Comparison of ENCODE assay signal across 13 cellular contexts in genomic region chr1:227736814-227737432, GRCh38. TPM values are rescaled to one million over a fixed set of nuclear protein-coding genes. Genes with fewer than 3 reads are reported as not detected.
DNase-seq lines count a peak whose midpoint lies in the region; ATAC-seq, FAIRE-seq and TF ChIP-seq lines count a peak whose summit lies in the region.
"Had no signal": no experiment of that assay in that cellular context is flagged by ENCODE, and none has a peak within 500 bp of the region (broad histone marks: within the 10 kb centered on the region; RNA-seq: fewer than 3 reads in every experiment).

No MANE protein-coding gene starts in this region.

- POLR2A ChIA-PET in K562 (lab: Yijun Ruan, JAX) = interaction anchor here (0.7 to 0.9 kb wide), 2 partner anchors 13 to 720 kb away, joined by 3 read pairs; a partner anchor contains a TSS

- H3K4me1 ChIP-seq in K562 (replicated peaks in 1 of 2; ENCODE audit: control insufficient read depth in 2 of 2, insufficient read depth in 2 of 2, low read length in 2 of 2) (peaks cover 4 to 40% of the 10 kb centered on the region in 2 experiments; a peak in 3 of 5 replicates), neural progenitor cell (peaks cover 7% of the 10 kb centered on the region)

- peaks cover 52% of the 10 kb centered on the region for H3K36me3 Mint-ChIP-seq in activated T-cell treated with anti-CD3 and anti-CD28 coated beads, Interleukin-2, amount 50 U/mL, for 24 hours (ENCODE audit: low read depth)
- H3K36me3 Mint-ChIP-seq in IgD-negative memory B cell = peaks cover 5% of the 10 kb centered on the region
- peaks cover 4% of the 10 kb centered on the region for H3K36me3 Mint-ChIP-seq in neural progenitor cell

- CTCF ChIA-PET in K562 (lab: Yijun Ruan, JAX; ENCODE audit: low intra/inter-chr PET ratio) = no interaction called here

- H3K9me3 Mint-ChIP-seq in activated T-cell treated with anti-CD3 and anti-CD28 coated beads, Interleukin-2, amount 50 U/mL, for 24 hours = no peaks in the 10 kb centered on the region
- H3K9me3 Mint-ChIP-seq in IgD-negative memory B cell = no peaks in the 10 kb centered on the region
- no peaks in the 10 kb centered on the region for H3K9me3 Mint-ChIP-seq in neural progenitor cell
- H3K9me3 Mint-ChIP-seq: dendritic cell treated with granulocyte-macrophage colony-stimulating factor and Interleukin-4, amounts not matched to agents 40 ng/mL and 50 ng/mL, for 4 days had no signal

- BruUV-seq in K562 (replicated peaks; lab: Mats Ljungman, UMichigan) = TSS peak; percentile 45

- H3K36me3 ChIP-seq in K562 (ENCODE audit: control insufficient read depth, insufficient read depth, low read length) (peaks cover 21% of the 10 kb centered on the region; the same call in 2 of the 3 replicates), neural progenitor cell (no peaks in the 10 kb centered on the region)

- no peak for TF ChIP-seq EP300 in K562 (IDR thresholded peaks at IDR 0.05; ENCODE audit: low read length)

- H3K9me1 ChIP-seq in K562 (ENCODE audit: control insufficient read depth, insufficient read depth, low read length) = peaks cover 3% of the 10 kb centered on the region

- no peak overlapping the region for H2AFZ ChIP-seq in K562 (ENCODE audit: low read depth, low read length)
- H2AFZ ChIP-seq in neural progenitor cell (replicated peaks) = no peak overlapping the region

- TF ChIP-seq CTCF in K562 (IDR thresholded peaks at IDR 0.05 in 2 of 3, conservative IDR thresholded peaks at IDR 0.05 in 1 of 3; ENCODE audit: insufficient read depth in 2 of 3, low read depth in 1 of 3, low read length in 3 of 3) (no peak), neural progenitor cell (IDR thresholded peaks at IDR 0.05) (no peak)

- peaks cover 59% of the 10 kb centered on the region for H3K4me1 Mint-ChIP-seq in activated T-cell treated with anti-CD3 and anti-CD28 coated beads, Interleukin-2, amount 50 U/mL, for 24 hours (ENCODE audit: low read depth)
- H3K4me1 Mint-ChIP-seq in IgD-negative memory B cell (peaks cover 25 to 31% (median 29%) of the 10 kb centered on the region in 3 donors), neural progenitor cell (peaks cover 21% of the 10 kb centered on the region)

- H3F3A ChIP-seq in neural progenitor cell (ENCODE audit: low read depth) = no peaks in the 10 kb centered on the region

- H3K4me2 ChIP-seq in K562 (ENCODE audit: insufficient read depth, low read length) (no peak overlapping the region), neural progenitor cell (peak overlapping the region; percentile 99)

- H3K9me3 ChIP-seq in K562 (replicated peaks; ENCODE audit: control insufficient read depth, insufficient read depth, low read depth, low read length) = no peaks in the 10 kb centered on the region
- H3K9me3 ChIP-seq in neural progenitor cell (ENCODE audit: low read depth) = no peaks in the 10 kb centered on the region

- peak overlapping the region; percentile 23 for H3K27ac Mint-ChIP-seq in activated T-cell treated with anti-CD3 and anti-CD28 coated beads, Interleukin-2, amount 50 U/mL, for 24 hours
- H3K27ac Mint-ChIP-seq in IgD-negative memory B cell (peak overlapping the region; percentile 58 to 86 (median 63)), neural progenitor cell (no peak overlapping the region)

- no peak for TF ChIP-seq RAD21 in K562 (CRISPR knock-in tag; conservative IDR thresholded peaks at IDR 0.05 in 1 of 2, IDR thresholded peaks at IDR 0.05 in 1 of 2)

- H3K79me2 ChIP-seq in K562 (ENCODE audit: control insufficient read depth, insufficient read depth, low read length) (peaks cover 80% of the 10 kb centered on the region), neural progenitor cell (ENCODE audit: low read depth) (peaks cover 82% of the 10 kb centered on the region)

- peaks cover 18% of the 10 kb centered on the region for H4K20me1 ChIP-seq in K562 (replicated peaks; ENCODE audit: control insufficient read depth, insufficient read depth, low read length)
- H4K20me1 ChIP-seq in neural progenitor cell (ENCODE audit: low read depth) = peaks cover 49% of the 10 kb centered on the region

- in situ Hi-C loops in K562 (cut with MboI) = no loop called here

- no peak for DNase-seq in activated T-cell treated with anti-CD3 and anti-CD28 coated beads, Interleukin-2, amount 50 U/mL, for 24 hours
- DNase-seq in activated T-cell treated with anti-CD3 and anti-CD28 coated beads for 4 hours (no peak), K562 (ENCODE audit: extremely low read depth in 1 of 4, low spot score in 3 of 4) (no peak), neural progenitor cell (ENCODE audit: low spot score) (no peak)
- DNase-seq: NCI-H524; stimulated activated CD4-positive, alpha-beta T cell treated with anti-CD3 and anti-CD28 coated beads, Interleukin-4, amount 100 ng/mL, for 1 hour; stimulated activated naive CD4-positive, alpha-beta T cell had no signal

- intact Hi-C loops in K562 (cut with micrococcal nuclease) = no loop called here

- peak overlapping the region; percentile 52 for H3K4me3 Mint-ChIP-seq in activated T-cell treated with anti-CD3 and anti-CD28 coated beads, Interleukin-2, amount 50 U/mL, for 24 hours
- H3K4me3 Mint-ChIP-seq in IgD-negative memory B cell = peak overlapping the region; percentile 41 to 92 (median 76)
- peak overlapping the region; percentile 76 for H3K4me3 Mint-ChIP-seq in neural progenitor cell

- no peak for FAIRE-seq in K562 (lab: Jason Lieb, UNC)

- peak overlapping the region in 1 of 2 experiments; percentile 31; a peak in 1 of 4 replicates for H3K9ac ChIP-seq in K562 (ENCODE audit: insufficient read depth in 1 of 2, low read depth in 2 of 2, low read length in 2 of 2)
- no peak overlapping the region for H3K9ac ChIP-seq in neural progenitor cell

- no peaks in the 10 kb centered on the region for H3K27me3 ChIP-seq in K562 (ENCODE audit: control insufficient read depth in 2 of 2, insufficient read depth in 2 of 2, low read length in 2 of 2)
- H3K27me3 ChIP-seq in neural progenitor cell = no peaks in the 10 kb centered on the region

- 87% methylated on average over 11 of the region's 11 CpGs for WGBS in K562 (ENCODE audit: insufficient coverage, low coverage, missing lambda C conversion rate)

- ATAC-seq in K562 (no peak), GM18498 (IDR thresholded peaks at IDR 0.05; ENCODE audit: unreplicated experiment) (no peak), HG02588 (IDR thresholded peaks at IDR 0.05; ENCODE audit: unreplicated experiment) (no peak), HG03095 (IDR thresholded peaks at IDR 0.05; ENCODE audit: unreplicated experiment) (no peak)
- ATAC-seq: activated CD4-positive, CD25-positive, alpha-beta regulatory T cell treated with anti-CD3 and anti-CD28 coated beads, Interleukin-2, amount 50 U/mL, for 24 hours had no signal

- TF ChIP-seq POLR2A in K562 (conservative IDR thresholded peaks at IDR 0.05) = no peak

- H3K27me3 Mint-ChIP-seq in activated T-cell treated with anti-CD3 and anti-CD28 coated beads, Interleukin-2, amount 50 U/mL, for 24 hours = no peaks in the 10 kb centered on the region
- H3K27me3 Mint-ChIP-seq in IgD-negative memory B cell (no peaks in the 10 kb centered on the region), neural progenitor cell (ENCODE audit: insufficient read depth, low read depth) (peaks cover 11% of the 10 kb centered on the region)
- H3K27me3 Mint-ChIP-seq: dendritic cell treated with granulocyte-macrophage colony-stimulating factor and Interleukin-4, amounts not matched to agents 40 ng/mL and 50 ng/mL, for 4 days had no signal

- H3K27ac ChIP-seq in K562 (ENCODE audit: extremely low read depth, low read depth, low read length) (no peak overlapping the region), neural progenitor cell (no peak overlapping the region)

- H3K4me3 ChIP-seq in K562 (no peak overlapping the region), neural progenitor cell (no peak overlapping the region)

RNA-seq across cellular contexts. Expression of gene SNAP47, which starts 1.7 kb away (rescaled TPM):
- polyA plus RNA-seq in IgD-negative memory B cell (42.9 TPM), K562 (2011; rRNA removed) (32.1 and 36.8 TPM in 2 replicates), K562 (2014; fragmentation: Illumina TruSeq; extraction: Trizol) (32.6 and 36.8 TPM in 2 replicates), K562 (2014; fragmentation: Nextera tagmentation; extraction: Ambion mirVana) (1 to 10 TPM; 2.5 to 4.4 TPM), K562 (2014; rRNA removed) (24.9 and 33.0 TPM in 2 replicates)
- total RNA-seq in K562 (2011; cell fraction: chromatin; rRNA removed; ENCODE audit: low replicate concordance) = 76.1 and 128 TPM in 2 replicates
- total RNA-seq in K562 (2011; cell fraction: nucleolus; rRNA removed) = 57.5 and 65.0 TPM in 2 replicates
- total RNA-seq in K562 (2011; cell fraction: nucleoplasm; rRNA removed) = 47.6 and 53.5 TPM in 2 replicates
- total RNA-seq in K562 (2014; rRNA removed) (40.9 and 49.6 TPM in 2 replicates), K562 (2014; rRNA removed; fragmentation: Illumina TruSeq; extraction: Trizol) (30.7 and 32.7 TPM in 2 replicates), K562 (2015; rRNA removed; fragmentation: Illumina TruSeq; extraction: Trizol) (32.5 and 33.2 TPM in 2 replicates), K562 (2021) (37.3 and 41.3 TPM in 2 replicates), neural progenitor cell (ENCODE audit: low replicate concordance) (52.8 and 54.8 TPM in 2 replicates)
- 38.5 and 42.9 TPM in 2 replicates for polyA plus RNA-seq in K562 (2011; cell fraction: cytosol; rRNA removed)
- 32.8 and 52.6 TPM in 2 replicates for polyA plus RNA-seq in K562 (2011; cell fraction: nucleus; rRNA removed)
- 28.7 and 32.4 TPM in 2 replicates for polyA plus RNA-seq in K562 (2012)
- 33.3 and 35.8 TPM in 2 replicates for polyA minus RNA-seq in K562 (2011; rRNA and poly(A)+ RNA removed)
- polyA minus RNA-seq in K562 (2011; cell fraction: cytosol; rRNA and poly(A)+ RNA removed) = 21.2 TPM in 2 replicates
- 38.6 and 53.3 TPM in 2 replicates for polyA minus RNA-seq in K562 (2011; cell fraction: nucleus; rRNA and poly(A)+ RNA removed)

RNA-seq across cellular contexts. Expression of gene JMJD4, which starts 1.8 kb away (rescaled TPM):
- polyA plus RNA-seq in IgD-negative memory B cell (29.3 TPM), K562 (2011; rRNA removed) (23.4 and 29.2 TPM in 2 replicates), K562 (2014; fragmentation: Illumina TruSeq; extraction: Trizol) (22.0 and 26.6 TPM in 2 replicates), K562 (2014; fragmentation: Nextera tagmentation; extraction: Ambion mirVana) (1 to 10 TPM; 1.4 to 3.0 TPM), K562 (2014; rRNA removed) (31.7 and 34.7 TPM in 2 replicates)
- 49.8 and 198 TPM in 2 replicates for total RNA-seq in K562 (2011; cell fraction: chromatin; rRNA removed; ENCODE audit: low replicate concordance)
- total RNA-seq in K562 (2011; cell fraction: nucleolus; rRNA removed) = 191 and 200 TPM in 2 replicates
- 67.6 and 91.5 TPM in 2 replicates for total RNA-seq in K562 (2011; cell fraction: nucleoplasm; rRNA removed)
- total RNA-seq in K562 (2014; rRNA removed) (39.6 and 52.8 TPM in 2 replicates), K562 (2014; rRNA removed; fragmentation: Illumina TruSeq; extraction: Trizol) (19.5 and 20.3 TPM in 2 replicates), K562 (2015; rRNA removed; fragmentation: Illumina TruSeq; extraction: Trizol) (30.3 and 33.9 TPM in 2 replicates), K562 (2021) (41.7 and 42.6 TPM in 2 replicates), neural progenitor cell (ENCODE audit: low replicate concordance) (7.5 and 13.6 TPM in 2 replicates)
- 30.5 and 75.3 TPM in 2 replicates for polyA plus RNA-seq in K562 (2011; cell fraction: cytosol; rRNA removed)
- 80.7 and 138 TPM in 2 replicates for polyA plus RNA-seq in K562 (2011; cell fraction: nucleus; rRNA removed)
- polyA plus RNA-seq in K562 (2012) = 22.6 and 23.5 TPM in 2 replicates
- 26.8 and 39.5 TPM in 2 replicates for polyA minus RNA-seq in K562 (2011; rRNA and poly(A)+ RNA removed)
- 16.2 and 28.8 TPM in 2 replicates for polyA minus RNA-seq in K562 (2011; cell fraction: cytosol; rRNA and poly(A)+ RNA removed)
- polyA minus RNA-seq in K562 (2011; cell fraction: nucleus; rRNA and poly(A)+ RNA removed) = 148 and 159 TPM in 2 replicates
